In genomic region chr21:35652196-35652595, GRCh38 we compare ENCODE assay signal across 19 cellular contexts.
"Had no signal": no experiment of that assay in that cellular context is flagged by ENCODE, and none has a peak within 500 bp of the region (broad histone marks: within the 10 kb centered on the region; RNA-seq: fewer than 3 reads in every experiment).

No MANE protein-coding gene starts in this region.

- H3K4me3 ChIP-seq: coronary artery, dorsolateral prefrontal cortex, esophagus squamous epithelium, gastrocnemius medialis, heart right ventricle, left lung, lower lobe of right lung, mucosa of descending colon had no signal

- H3K27ac ChIP-seq: coronary artery, dorsolateral prefrontal cortex, esophagus squamous epithelium, gastrocnemius medialis, heart right ventricle, left lung, lower lobe of right lung had no signal

- ATAC-seq: gastrocnemius medialis, heart right ventricle, left cardiac atrium, left lung, left ventricle myocardium superior, lower lobe of right lung, mucosa of descending colon had no signal

- DNase-seq: dermis blood vessel endothelial cell; dorsolateral prefrontal cortex; effector CD4-positive, alpha-beta T cell; effector memory CD4-positive, alpha-beta T cell; esophagus squamous epithelium; foreskin fibroblast; foreskin melanocyte; gastrocnemius medialis; glutamatergic neuron; head of caudate nucleus; heart right ventricle; hippocampal formation; left cardiac atrium; left lung; left ventricle myocardium superior; lower lobe of right lung; mesenchymal stem cell; mucosa of descending colon had no signal

- H3K36me3 ChIP-seq: esophagus squamous epithelium, gastrocnemius medialis, heart right ventricle, left lung, lower lobe of right lung had no signal

- H3K4me1 ChIP-seq: esophagus squamous epithelium, gastrocnemius medialis, left lung, lower lobe of right lung had no signal

- H3K9me3 ChIP-seq: esophagus squamous epithelium, gastrocnemius medialis, left lung, lower lobe of right lung, mucosa of descending colon had no signal

- H3K27me3 ChIP-seq: left lung had no signal
